Comparison of ENCODE assay signal across 14 cellular contexts in genomic region chr1:35188578-35189392, GRCh38. TPM values are rescaled to one million over a fixed set of nuclear protein-coding genes. Genes with fewer than 3 reads are reported as not detected.
DNase-seq lines count a peak whose midpoint lies in the region; ATAC-seq and TF ChIP-seq lines count a peak whose summit lies in the region.
"Had no signal": no experiment of that assay in that cellular context is flagged by ENCODE, and none has a peak within 500 bp of the region (broad histone marks: within the 10 kb centered on the region; RNA-seq: fewer than 3 reads in every experiment).

No MANE protein-coding gene starts in this region.

- H3K4me1 Mint-ChIP-seq in activated T-cell treated with anti-CD3 and anti-CD28 coated beads, Interleukin-2, amount 50 U/mL, for 72 hours (ENCODE audit: low read depth) = peaks cover 84% of the 10 kb centered on the region
- H3K4me1 Mint-ChIP-seq in activated CD4-positive, alpha-beta memory T cell treated with anti-CD3 and anti-CD28 coated beads for 36 hours (ENCODE audit: low read depth) = peaks cover 74% of the 10 kb centered on the region
- H3K4me1 Mint-ChIP-seq in stimulated activated memory B cell treated with anti-CD40 and anti-IgM and Interleukin-4, amounts not matched to agents 10 μg/mL and 1 μg/mL and 100 μg/mL, for 72 hours = peaks cover 73% of the 10 kb centered on the region

- CTCF ChIA-PET in activated CD4-positive, alpha-beta memory T cell treated with anti-CD3 and anti-CD28 coated beads for 36 hours (lab: Charles Lee) = interaction anchor here (1.4 to 1.7 kb wide), 2 partner anchors 7 to 13 kb away, joined by 6 read pairs; no protein-coding TSS in a partner anchor

- peaks cover 47% of the 10 kb centered on the region for H3K4me1 ChIP-seq in upper lobe of right lung

- H3K27ac ChIP-seq in upper lobe of right lung = no peak overlapping the region
- H3K27ac ChIP-seq: HL-60 had no signal

- no peak for TF ChIP-seq CTCF in fibroblast of villous mesenchyme (IDR thresholded peaks at IDR 0.05; ENCODE audit: insufficient read depth, low read depth, low read length)
- no peak for TF ChIP-seq CTCF in upper lobe of right lung (IDR thresholded peaks at IDR 0.05)

- DNase-seq in activated T-cell treated with anti-CD3 and anti-CD28 coated beads, Interleukin-2, amount 50 U/mL, for 72 hours = no peak
- DNase-seq in activated T-cell treated with anti-CD3 and anti-CD28 coated beads for 4 hours (no peak), fibroblast of villous mesenchyme (ENCODE audit: low read depth) (no peak), upper lobe of right lung (no peak)
- DNase-seq in activated CD4-positive, alpha-beta memory T cell treated with anti-CD3 and anti-CD28 coated beads for 36 hours = peak; percentile 16
- DNase-seq: activated effector memory CD4-positive, alpha-beta T cell treated with Interleukin-2 at 50 U/mL for 16 hours; GF-D8; hypothalamus; NCI-H1417 had no signal

- H3K36me3 Mint-ChIP-seq in activated T-cell treated with anti-CD3 and anti-CD28 coated beads, Interleukin-2, amount 50 U/mL, for 72 hours (ENCODE audit: insufficient read depth in 2 of 2) = peaks cover 40 to 81% of the 10 kb centered on the region in 2 donors
- H3K36me3 Mint-ChIP-seq in activated CD4-positive, alpha-beta memory T cell treated with anti-CD3 and anti-CD28 coated beads for 36 hours = peaks cover 80% of the 10 kb centered on the region
- peaks cover 79% of the 10 kb centered on the region for H3K36me3 Mint-ChIP-seq in stimulated activated memory B cell treated with anti-CD40 and anti-IgM and Interleukin-4, amounts not matched to agents 10 μg/mL and 1 μg/mL and 100 μg/mL, for 72 hours

- H3K27ac Mint-ChIP-seq in activated T-cell treated with anti-CD3 and anti-CD28 coated beads, Interleukin-2, amount 50 U/mL, for 72 hours = peak overlapping the region; percentile 99
- H3K27ac Mint-ChIP-seq in activated CD4-positive, alpha-beta memory T cell treated with anti-CD3 and anti-CD28 coated beads for 36 hours = peak overlapping the region; percentile 82
- H3K27ac Mint-ChIP-seq in stimulated activated memory B cell treated with anti-CD40 and anti-IgM and Interleukin-4, amounts not matched to agents 10 μg/mL and 1 μg/mL and 100 μg/mL, for 72 hours = no peak overlapping the region
- H3K27ac Mint-ChIP-seq: dendritic cell treated with granulocyte-macrophage colony-stimulating factor and Interleukin-4, amounts not matched to agents 40 ng/mL and 50 ng/mL, for 4 days had no signal

- H3K9me3 ChIP-seq in upper lobe of right lung = no peaks in the 10 kb centered on the region

- H3K4me3 Mint-ChIP-seq in activated T-cell treated with anti-CD3 and anti-CD28 coated beads, Interleukin-2, amount 50 U/mL, for 72 hours = peak overlapping the region; percentile 95 to 100
- peak overlapping the region; percentile 90 for H3K4me3 Mint-ChIP-seq in activated CD4-positive, alpha-beta memory T cell treated with anti-CD3 and anti-CD28 coated beads for 36 hours
- peak overlapping the region; percentile 91 for H3K4me3 Mint-ChIP-seq in stimulated activated memory B cell treated with anti-CD40 and anti-IgM and Interleukin-4, amounts not matched to agents 10 μg/mL and 1 μg/mL and 100 μg/mL, for 72 hours

- POLR2A ChIA-PET in activated CD4-positive, alpha-beta memory T cell treated with anti-CD3 and anti-CD28 coated beads for 36 hours (lab: Charles Lee) = interaction anchor here (0.6 to 1.2 kb wide), 4 partner anchors 9 to 563 kb away, joined by 3 to 4 read pairs (median 3); partner anchors contain the start of gene SMIM12

- no peak for ATAC-seq in activated T-cell treated with anti-CD3 and anti-CD28 coated beads, Interleukin-2, amount 50 U/mL, for 72 hours (replicated peaks in 1 of 2)
- no peak for ATAC-seq in stimulated activated memory B cell treated with anti-CD40 and anti-IgM and Interleukin-4, amounts not matched to agents 10 μg/mL and 1 μg/mL and 100 μg/mL, for 72 hours
- ATAC-seq in GM18907 (IDR thresholded peaks at IDR 0.05; ENCODE audit: unreplicated experiment) (no peak), upper lobe of right lung (no peak), GM21619 (IDR thresholded peaks at IDR 0.05; ENCODE audit: unreplicated experiment) (no peak)

- H3K4me3 ChIP-seq in fibroblast of villous mesenchyme (ENCODE audit: low read depth, low read length) (peak overlapping the region; percentile 95), upper lobe of right lung (no peak overlapping the region)

- no peaks in the 10 kb centered on the region for H3K27me3 ChIP-seq in upper lobe of right lung

- H3K9me3 Mint-ChIP-seq in activated T-cell treated with anti-CD3 and anti-CD28 coated beads, Interleukin-2, amount 50 U/mL, for 72 hours = no peaks in the 10 kb centered on the region
- H3K9me3 Mint-ChIP-seq in activated CD4-positive, alpha-beta memory T cell treated with anti-CD3 and anti-CD28 coated beads for 36 hours = no peaks in the 10 kb centered on the region
- H3K9me3 Mint-ChIP-seq in stimulated activated memory B cell treated with anti-CD40 and anti-IgM and Interleukin-4, amounts not matched to agents 10 μg/mL and 1 μg/mL and 100 μg/mL, for 72 hours = no peaks in the 10 kb centered on the region
- H3K9me3 Mint-ChIP-seq: dendritic cell treated with granulocyte-macrophage colony-stimulating factor and Interleukin-4, amounts not matched to agents 40 ng/mL and 50 ng/mL, for 4 days had no signal

- intact Hi-C loops in activated CD4-positive, alpha-beta memory T cell treated with anti-CD3 and anti-CD28 coated beads for 36 hours (cut with micrococcal nuclease) = no loop called here
- intact Hi-C loops in upper lobe of right lung (cut with DNase I) = no loop called here

- peaks cover 78% of the 10 kb centered on the region for H3K36me3 ChIP-seq in upper lobe of right lung

- no peaks in the 10 kb centered on the region for H3K27me3 Mint-ChIP-seq in activated T-cell treated with anti-CD3 and anti-CD28 coated beads, Interleukin-2, amount 50 U/mL, for 72 hours (ENCODE audit: low read depth)
- H3K27me3 Mint-ChIP-seq in activated CD4-positive, alpha-beta memory T cell treated with anti-CD3 and anti-CD28 coated beads for 36 hours = no peaks in the 10 kb centered on the region
- no peaks in the 10 kb centered on the region for H3K27me3 Mint-ChIP-seq in stimulated activated memory B cell treated with anti-CD40 and anti-IgM and Interleukin-4, amounts not matched to agents 10 μg/mL and 1 μg/mL and 100 μg/mL, for 72 hours
- H3K27me3 Mint-ChIP-seq: dendritic cell treated with granulocyte-macrophage colony-stimulating factor and Interleukin-4, amounts not matched to agents 40 ng/mL and 50 ng/mL, for 4 days had no signal

RNA-seq across cellular contexts. Expression of gene SFPQ, which starts 4.2 kb away (rescaled TPM):
- total RNA-seq in activated T-cell treated with anti-CD3 and anti-CD28 coated beads, Interleukin-2, amount 50 U/mL, for 72 hours = 100 to 1,000 TPM; 288 to 297 TPM
- total RNA-seq in activated CD4-positive, alpha-beta memory T cell treated with anti-CD3 and anti-CD28 coated beads for 36 hours = 100 to 1,000 TPM; 259 to 275 TPM
- total RNA-seq in fibroblast of villous mesenchyme (235 and 244 TPM in 2 replicates), upper lobe of right lung (170 TPM)
